In the genomic region with DNA sequence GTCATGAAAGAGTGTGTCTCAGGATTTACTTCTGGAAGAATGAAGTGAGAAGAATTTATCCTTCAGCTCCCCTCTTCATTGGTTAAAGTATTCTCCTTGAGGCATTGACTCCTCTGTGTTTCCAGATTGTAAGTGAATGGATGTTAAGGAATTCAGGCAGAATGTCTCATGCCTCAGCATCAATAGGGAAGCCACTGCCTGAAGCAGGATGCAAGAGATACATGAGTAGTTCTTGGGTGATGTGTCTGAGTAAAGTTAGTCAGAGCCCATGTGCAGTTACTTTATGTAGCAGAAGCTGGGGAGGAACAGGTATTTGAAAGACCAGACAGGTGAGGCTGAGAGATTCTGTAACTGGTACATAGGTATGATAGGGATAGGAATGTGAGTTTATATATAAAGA, we compare ENCODE assay signal across 20 cellular contexts. TPM values are rescaled to one million over a fixed set of nuclear protein-coding genes. Genes with fewer than 3 reads are reported as not detected.
"Had no signal": no experiment of that assay in that cellular context is flagged by ENCODE, and none has a peak within 500 bp of the region (broad histone marks: within the 10 kb centered on the region; RNA-seq: fewer than 3 reads in every experiment).

No MANE protein-coding gene starts in this region.

- H3K9me3 Mint-ChIP-seq: activated T-cell treated with anti-CD3 and anti-CD28 coated beads, Interleukin-2, amount 50 U/mL, for 72 hours; stimulated activated naive CD8-positive, alpha-beta T cell treated with anti-CD3 and anti-CD28 coated beads, Interleukin-15, Interleukin-2, amounts not matched to agents 100 ng/mL and 50 ng/mL, for 24 hours had no signal

- H3K4me1 Mint-ChIP-seq: T-helper 17 cell had no signal

- H3K36me3 ChIP-seq: cardiac muscle cell, esophagus squamous epithelium, left lung, prostate gland, right atrium auricular region, suprapubic skin, transverse colon, vagina, WERI-Rb-1 had no signal

- H3K27me3 ChIP-seq: cardiac muscle cell, esophagus squamous epithelium, left lung, right atrium auricular region, suprapubic skin, transverse colon, vagina had no signal

- H3K27ac ChIP-seq: cardiac muscle cell, esophagus squamous epithelium, left lung, prostate gland, right atrium auricular region, suprapubic skin, transverse colon, vagina, WERI-Rb-1 had no signal

- H3K4me3 ChIP-seq: cardiac muscle cell, esophagus squamous epithelium, left lung, prostate gland, right atrium auricular region, suprapubic skin, transverse colon, vagina had no signal

- H3K9me3 ChIP-seq: esophagus squamous epithelium, left lung, prostate gland, right atrium auricular region, suprapubic skin, transverse colon, vagina had no signal

- H3K27ac Mint-ChIP-seq: activated naive CD8-positive, alpha-beta T cell; activated T-cell treated with anti-CD3 and anti-CD28 coated beads, Interleukin-2, amount 50 U/mL, for 72 hours; stimulated activated naive CD8-positive, alpha-beta T cell treated with anti-CD3 and anti-CD28 coated beads, Interleukin-15, Interleukin-2, amounts not matched to agents 100 ng/mL and 50 ng/mL, for 24 hours; T-helper 17 cell had no signal

- ATAC-seq: activated T-cell treated with anti-CD3 and anti-CD28 coated beads, Interleukin-2, amount 50 U/mL, for 72 hours; left lung; T-helper 17 cell had no signal

- H3K36me3 Mint-ChIP-seq: activated naive CD8-positive, alpha-beta T cell had no signal

- H3K4me1 ChIP-seq: esophagus squamous epithelium, left lung, prostate gland, right atrium auricular region, suprapubic skin, transverse colon, vagina had no signal

- H3K4me3 Mint-ChIP-seq: activated naive CD8-positive, alpha-beta T cell; activated T-cell treated with anti-CD3 and anti-CD28 coated beads, Interleukin-2, amount 50 U/mL, for 72 hours; stimulated activated naive CD8-positive, alpha-beta T cell treated with anti-CD3 and anti-CD28 coated beads, Interleukin-15, Interleukin-2, amounts not matched to agents 100 ng/mL and 50 ng/mL, for 24 hours; T-helper 17 cell had no signal

- DNase-seq: activated CD4-positive, alpha-beta T cell treated with anti-CD3 and anti-CD28 coated beads for 1 hour; activated gamma-delta T cell treated with Interleukin-2 at 50 U/mL for 16 hours; activated T-cell treated with anti-CD3 and anti-CD28 coated beads, Interleukin-2, amount 50 U/mL, for 72 hours; dermis blood vessel endothelial cell; effector memory CD4-positive, alpha-beta T cell; esophagus squamous epithelium; left lung; T-helper 17 cell; transverse colon; WERI-Rb-1 had no signal

RNA-seq across cellular contexts. Expression of a gene that starts 34.0 kb away (rescaled TPM):
- total RNA-seq: activated CD8-positive, alpha-beta memory T cell treated with anti-CD3 and anti-CD28 coated beads for 36 hours; activated T-cell treated with anti-CD3 and anti-CD28 coated beads, Interleukin-2, amount 50 U/mL, for 72 hours; dermis blood vessel endothelial cell; kidney epithelial cell; left lung; lung microvascular endothelial cell; T-helper 17 cell; vagina had no signal
